ENCODE assay signal across 8 cellular contexts in genomic region chr3:13648060-13648743, GRCh38.
A peak's percentile ranks its signal among the peaks of the same experiment; 100 is the strongest.
DNase-seq lines count a peak whose midpoint lies in the region; ATAC-seq and TF ChIP-seq lines count a peak whose summit lies in the region.

No MANE protein-coding gene starts in this region.

- no peak overlapping the region for H3K4me3 ChIP-seq in WI38 (ENCODE audit: low read depth, low read length)
- peak overlapping the region in 1 of 3 donors; percentile 35 for H3K4me3 ChIP-seq in breast epithelium

- no peaks in the 10 kb centered on the region for H3K9me3 ChIP-seq in breast epithelium

- intact Hi-C loops in breast epithelium (cut with DNase I; ENCODE audit: low total_unique reads): loop anchor here (5.0 kb wide), 1 partner anchor 146 kb away; no protein-coding TSS in a partner anchor

- ATAC-seq in GM21529 (IDR thresholded peaks at IDR 0.05; ENCODE audit: unreplicated experiment) (peak; percentile 56), HG02840 (IDR thresholded peaks at IDR 0.05; ENCODE audit: low FRiP score, unreplicated experiment) (no peak)

- H3K4me1 Mint-ChIP-seq in immature natural killer cell: peaks cover 11 to 26% of the 10 kb centered on the region in 2 donors

- no peaks in the 10 kb centered on the region for H3K36me3 ChIP-seq in breast epithelium

- H3K27me3 ChIP-seq in breast epithelium: peaks cover 0 to 4% of the 10 kb centered on the region in 2 donors

- DNase-seq in CMK (ENCODE audit: low read depth): peak; percentile 68
- DNase-seq in NCI-H2107 (lab: John Stamatoyannopoulos, UW): peak; percentile 17
- peak; percentile 77 to 84 for DNase-seq in breast epithelium (ENCODE audit: low spot score in 2 of 2)
- peak; percentile 68 to 71 (median 68) for DNase-seq in immature natural killer cell
- peak; percentile 54 to 70 for DNase-seq in stimulated activated CD4-positive, alpha-beta T cell treated with anti-CD3 and anti-CD28 coated beads, Interleukin-15, amount 100 ng/mL, for 48 hours (ENCODE audit: low read depth in 2 of 2)

- peak overlapping the region in 2 of 6 donors; percentile 8 to 23 for H3K27ac Mint-ChIP-seq in immature natural killer cell

- peak; percentile 99 for TF ChIP-seq CTCF in WI38 (IDR thresholded peaks at IDR 0.05; ENCODE audit: low read depth, low read length)
- peak; percentile 88 to 97 (median 94) for TF ChIP-seq CTCF in breast epithelium (IDR thresholded peaks at IDR 0.05)

- peaks cover 5 to 14% (median 11%) of the 10 kb centered on the region in 3 donors for H3K27me3 Mint-ChIP-seq in immature natural killer cell (ENCODE audit: low read depth in 3 of 3)

- no peaks in the 10 kb centered on the region for H3K36me3 Mint-ChIP-seq in immature natural killer cell

- H3K27ac ChIP-seq in breast epithelium: no peak overlapping the region

- peaks cover 0 to 2% (median 0%) of the 10 kb centered on the region in 6 donors for H3K9me3 Mint-ChIP-seq in immature natural killer cell

- H3K4me1 ChIP-seq in breast epithelium: peaks cover 4 to 6% of the 10 kb centered on the region in 2 donors

- peak overlapping the region in 1 of 5 donors; percentile 28 for H3K4me3 Mint-ChIP-seq in immature natural killer cell

- TF ChIP-seq POLR2A in breast epithelium (IDR thresholded peaks at IDR 0.05): no peak

Comparison
In these comparisons a context has a peak if more than half of its experiments do, and no peak if none do; other contexts are left out.
1. DNase-seq: peak in every context shown above with its lines; median percentile 80 in breast epithelium; 68 in CMK; 68 in immature natural killer cell; 62 in stimulated activated CD4-positive, alpha-beta T cell treated with anti-CD3 and anti-CD28 coated beads, Interleukin-15, amount 100 ng/mL, for 48 hours; 17 in NCI-H2107.